Comparison of ENCODE assay signal across 22 cellular contexts in genomic region chr12:3367750-3368444, GRCh38.
DNase-seq lines count a peak whose midpoint lies in the region; ATAC-seq, FAIRE-seq and TF ChIP-seq lines count a peak whose summit lies in the region.
"Had no signal": no experiment of that assay in that cellular context is flagged by ENCODE, and none has a peak within 500 bp of the region (broad histone marks: within the 10 kb centered on the region; RNA-seq: fewer than 3 reads in every experiment).

No MANE protein-coding gene starts in this region.

- H3K27ac ChIP-seq in coronary artery (no peak overlapping the region), osteoblast (ENCODE audit: low read depth, low read length) (no peak overlapping the region), left ventricle myocardium inferior (replicated peaks) (no peak overlapping the region)
- H3K27ac ChIP-seq: 22Rv1, BLaER1, C4-2B had no signal

- no peak overlapping the region for H3K4me2 ChIP-seq in osteoblast (ENCODE audit: insufficient read depth, low read length)
- H3K4me2 ChIP-seq: BLaER1, GM23338 had no signal

- H3K27me3 ChIP-seq in osteoblast (ENCODE audit: insufficient read depth, low read length) (peaks cover 44% of the 10 kb centered on the region), left ventricle myocardium inferior (ENCODE audit: low read depth) (peaks cover 64% of the 10 kb centered on the region)

- H3K4me3 ChIP-seq in coronary artery (no peak overlapping the region), osteoblast (ENCODE audit: insufficient read depth, low read length) (no peak overlapping the region), left ventricle myocardium inferior (no peak overlapping the region)
- H3K4me3 ChIP-seq: BLaER1, GM12878, GM23338, HAP-1 had no signal

- H3K9me3 ChIP-seq in osteoblast (ENCODE audit: low read depth, low read length) (no peaks in the 10 kb centered on the region), left ventricle myocardium inferior (replicated peaks) (no peaks in the 10 kb centered on the region)
- H3K9me3 ChIP-seq: BLaER1, Caco-2, HAP-1 had no signal

- no peak for ATAC-seq in HG03565 (IDR thresholded peaks at IDR 0.05; ENCODE audit: unreplicated experiment)
- ATAC-seq: CD8-positive, alpha-beta T cell; GM12878; GM23338 had no signal

- H3K4me1 ChIP-seq in osteoblast (ENCODE audit: insufficient read depth, low read length) (no peaks in the 10 kb centered on the region), left ventricle myocardium inferior (peaks cover 11% of the 10 kb centered on the region)
- H3K4me1 ChIP-seq: HAP-1 had no signal

- no peaks in the 10 kb centered on the region for H3K79me2 ChIP-seq in osteoblast (ENCODE audit: insufficient read depth, low read length)

- peak; percentile 6 for DNase-seq in GM13977 (ENCODE audit: low spot score)
- peak; percentile 62 for DNase-seq in coronary artery (ENCODE audit: low spot score)
- peak; percentile 77 for DNase-seq in osteoblast (ENCODE audit: insufficient read length, low spot score, missing footprints)
- no peak for DNase-seq in urothelium cell line (ENCODE audit: low spot score)
- no peak for DNase-seq in left ventricle myocardium inferior
- no peak for DNase-seq in NCI-H1048 (lab: John Stamatoyannopoulos, UW)
- DNase-seq: Caco-2; CD4-positive, CD25-positive, alpha-beta regulatory T cell; CD8-positive, alpha-beta T cell; DMS153; DMS79; EL; GDM1 had no signal

- H3K36me3 ChIP-seq in osteoblast (ENCODE audit: insufficient read depth, low read length) = no peaks in the 10 kb centered on the region
- no peaks in the 10 kb centered on the region for H3K36me3 ChIP-seq in left ventricle myocardium inferior
- H3K36me3 ChIP-seq: BLaER1, HAP-1 had no signal

- intact Hi-C loops in left ventricle myocardium inferior (cut with micrococcal nuclease) = no loop called here

- peak; percentile 40 for FAIRE-seq in urothelium cell line (lab: Jason Lieb, UNC)
- FAIRE-seq: A204.1, GM12878, GM18507 had no signal

- H4K20me1 ChIP-seq in osteoblast (ENCODE audit: insufficient read depth, low read length) = no peaks in the 10 kb centered on the region
- H4K20me1 ChIP-seq: BLaER1 had no signal

- no peak for TF ChIP-seq CTCF in GM13977 (IDR thresholded peaks at IDR 0.05; ENCODE audit: extremely low read depth, insufficient read depth, missing control alignments)
- no peak for TF ChIP-seq CTCF in coronary artery (IDR thresholded peaks at IDR 0.05)
- TF ChIP-seq CTCF in osteoblast (IDR thresholded peaks at IDR 0.05; ENCODE audit: extremely low read depth, low read depth, low read length) = no peak
- no peak for TF ChIP-seq CTCF in left ventricle myocardium inferior (IDR thresholded peaks at IDR 0.05; ENCODE audit: borderline replicate concordance)

- in situ Hi-C loops in GM13977 (cut with MboI; ENCODE audit: low pct_unique_long_range_greater_than_20kb, low sequenced_read_pairs, unreplicated experiment) = no loop called here

- no peak overlapping the region for H2AFZ ChIP-seq in osteoblast (ENCODE audit: low read length)

Comparison
In these comparisons a context has a peak if more than half of its experiments do, and no peak if none do; other contexts are left out.
1. DNase-seq: peak in GM13977 (single experiment), coronary artery (single experiment) and osteoblast (single experiment); none in urothelium cell line (single experiment), left ventricle myocardium inferior (single experiment) and NCI-H1048 (single experiment).